ENCODE assay signal across 11 cellular contexts in genomic region chr17:2776589-2777241, GRCh38. TPM values are rescaled to one million over a fixed set of nuclear protein-coding genes. Genes with fewer than 3 reads are reported as not detected.
A peak's percentile ranks its signal among the peaks of the same experiment; 100 is the strongest.
DNase-seq lines count a peak whose midpoint lies in the region; ATAC-seq and TF ChIP-seq lines count a peak whose summit lies in the region.
"Had no signal": no experiment of that assay in that cellular context is flagged by ENCODE, and none has a peak within 500 bp of the region (broad histone marks: within the 10 kb centered on the region; RNA-seq: fewer than 3 reads in every experiment).

No MANE protein-coding gene starts in this region.

- ATAC-seq in CD8-positive, alpha-beta T cell = peak; percentile 48
- ATAC-seq in mucosa of descending colon = peak; percentile 60
- no peak for ATAC-seq in GM19351 (IDR thresholded peaks at IDR 0.05; ENCODE audit: unreplicated experiment)
- ATAC-seq: GM12878 had no signal

- no peak overlapping the region for H3K27ac ChIP-seq in CD8-positive, alpha-beta T cell (ENCODE audit: low read depth, low read length)
- H3K27ac ChIP-seq in angular gyrus (ENCODE audit: low read depth, low read length) = peak overlapping the region; percentile 31
- no peak overlapping the region for H3K27ac ChIP-seq in sigmoid colon

- peaks cover 6% of the 10 kb centered on the region for H3K4me1 Mint-ChIP-seq in CD8-positive, alpha-beta T cell (ENCODE audit: low read depth)

- no peak for DNase-seq in CD8-positive, alpha-beta T cell
- DNase-seq in NCI-H1092 treated with DMSO at 0.1 percent for 48 hours (lab: John Stamatoyannopoulos, UW) = peak; percentile 68
- peak in 1 of 3 donors; percentile 60 for DNase-seq in mucosa of descending colon
- no peak for DNase-seq in 8988T
- no peak for DNase-seq in NCI-H446 (lab: John Stamatoyannopoulos, UW)
- DNase-seq in sigmoid colon = no peak
- DNase-seq: central memory CD4-positive, alpha-beta T cell; stimulated activated CD4-positive, alpha-beta T cell treated with anti-CD3 and anti-CD28 coated beads, Interleukin-12 subunit alpha, Interleukin-12 subunit beta, amount 100 ng/mL, for 4 hours had no signal

- H3K27me3 ChIP-seq in CD8-positive, alpha-beta T cell (ENCODE audit: insufficient read depth, low read length) = peaks cover 12% of the 10 kb centered on the region
- H3K27me3 ChIP-seq in sigmoid colon = peaks cover 9 to 63% (median 35%) of the 10 kb centered on the region in 3 donors

- WGBS in sigmoid colon, 2 donors = 1% methylated on average over 80 of the region's 80 CpGs

- TF ChIP-seq EP300 in sigmoid colon (IDR thresholded peaks at IDR 0.05) = no peak

- H3K36me3 Mint-ChIP-seq in CD8-positive, alpha-beta T cell = no peaks in the 10 kb centered on the region

- H3K27ac Mint-ChIP-seq in CD8-positive, alpha-beta T cell = no peak overlapping the region

- H3K36me3 ChIP-seq in CD8-positive, alpha-beta T cell (ENCODE audit: insufficient read depth, low read length) = no peaks in the 10 kb centered on the region
- no peaks in the 10 kb centered on the region for H3K36me3 ChIP-seq in mucosa of descending colon (ENCODE audit: low read depth)
- no peaks in the 10 kb centered on the region for H3K36me3 ChIP-seq in sigmoid colon

- H3K4me3 Mint-ChIP-seq in CD8-positive, alpha-beta T cell = peak overlapping the region; percentile 58

- TF ChIP-seq CTCF in CD8-positive, alpha-beta T cell (IDR thresholded peaks at IDR 0.05) = no peak
- TF ChIP-seq CTCF in mucosa of descending colon (IDR thresholded peaks at IDR 0.05) = no peak
- no peak for TF ChIP-seq CTCF in sigmoid colon (IDR thresholded peaks at IDR 0.05)

- H3K9me3 ChIP-seq in CD8-positive, alpha-beta T cell (ENCODE audit: low read length) = no peaks in the 10 kb centered on the region
- H3K9me3 ChIP-seq in mucosa of descending colon (no peaks in the 10 kb centered on the region), sigmoid colon (no peaks in the 10 kb centered on the region)

- CTCF ChIA-PET in CD8-positive, alpha-beta T cell (lab: Charles Lee) = interaction anchor here (1.7 to 3.7 kb wide), 2 partner anchors 9 to 236 kb away, joined by 4 to 21 read pairs; no protein-coding TSS in a partner anchor

- peaks cover 39% of the 10 kb centered on the region for H3K27me3 Mint-ChIP-seq in CD8-positive, alpha-beta T cell (ENCODE audit: low read depth)

- intact Hi-C loops in CD8-positive, alpha-beta T cell (cut with DNase I, micrococcal nuclease) = no loop called here
- intact Hi-C loops in mucosa of descending colon (cut with DNase I, micrococcal nuclease) (no loop called here), sigmoid colon (cut with DNase I) (no loop called here)

- peaks cover 6% of the 10 kb centered on the region for H3K4me1 ChIP-seq in CD8-positive, alpha-beta T cell (ENCODE audit: insufficient read depth, low read length)
- peaks cover 4% of the 10 kb centered on the region for H3K4me1 ChIP-seq in mucosa of descending colon (ENCODE audit: low read depth)
- peaks cover 0 to 12% (median 11%) of the 10 kb centered on the region in 4 donors for H3K4me1 ChIP-seq in sigmoid colon

- no peak for TF ChIP-seq POLR2A in sigmoid colon (IDR thresholded peaks at IDR 0.05)

- POLR2A ChIA-PET in CD8-positive, alpha-beta T cell (lab: Charles Lee) = interaction anchor here (0.6 to 1.1 kb wide), 2 partner anchors 10 to 16 kb away, joined by 3 read pairs; no protein-coding TSS in a partner anchor

- H3K9me3 Mint-ChIP-seq in CD8-positive, alpha-beta T cell = no peaks in the 10 kb centered on the region

- peak overlapping the region; percentile 23 for H3K4me3 ChIP-seq in CD8-positive, alpha-beta T cell (ENCODE audit: low read depth, low read length)
- H3K4me3 ChIP-seq in mucosa of descending colon (no peak overlapping the region), sigmoid colon (peak overlapping the region in 2 of 4 donors; percentile 19 to 25)
- H3K4me3 ChIP-seq: GM12878 had no signal

RNA-seq across cellular contexts. Expression of gene RAP1GAP2, which starts 19.5 kb away (rescaled TPM):
- total RNA-seq in CD8-positive, alpha-beta T cell = 10 to 100 TPM; 18.9 to 19.9 TPM
- total RNA-seq in mucosa of descending colon (10 to 100 TPM; 26.6 to 45.3 (median 43.3) TPM), sigmoid colon (10 to 100 TPM in 2 of 4 donors, 1 to 10 TPM in 2; 4.8 to 14.7 (median 10.0) TPM)
- 10 to 100 TPM in 2 of 3 donors, 1 to 10 TPM in 1; 9.6 to 13.4 (median 12.8) TPM for polyA plus RNA-seq in sigmoid colon

RNA-seq across cellular contexts. Expression of gene CCDC92B, which starts 27.3 kb away (rescaled TPM):
- total RNA-seq in CD8-positive, alpha-beta T cell = under 1 TPM in 1 of 2 experiments, not detected in 1; 0.08 TPM
- total RNA-seq in mucosa of descending colon (1 to 10 TPM; 1.3 to 2.2 (median 2.2) TPM), sigmoid colon (under 1 TPM in 1 of 4 donors, not detected in 3; 0.14 TPM)
- polyA plus RNA-seq in sigmoid colon = under 1 TPM; under 0.01 to 0.77 (median 0.23) TPM
- total RNA-seq: GM12878 had no signal
- polyA plus RNA-seq: GM12878 had no signal
